ENCODE assay signal across 17 cellular contexts in the genomic region with DNA sequence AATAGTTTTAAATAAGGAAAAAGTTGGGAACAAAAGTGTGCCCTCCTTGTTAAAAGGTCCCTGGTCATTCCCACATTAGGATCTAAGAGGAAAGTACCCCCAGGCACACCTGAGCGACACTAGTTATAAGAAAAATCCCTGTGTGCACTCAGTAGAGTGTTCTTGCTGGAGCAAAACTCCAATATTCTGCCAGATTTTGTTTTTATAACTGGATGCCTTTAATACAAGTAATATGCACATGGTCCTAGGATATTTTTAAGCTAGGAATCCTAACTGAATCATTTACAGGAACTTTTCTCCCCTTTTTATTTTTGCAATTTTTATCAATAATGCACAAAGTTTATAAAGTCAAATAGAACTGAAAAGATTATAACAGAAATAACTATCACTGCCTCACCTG.
DNase-seq lines count a peak whose midpoint lies in the region; ATAC-seq and TF ChIP-seq lines count a peak whose summit lies in the region.
"Had no signal": no experiment of that assay in that cellular context is flagged by ENCODE, and none has a peak within 500 bp of the region (broad histone marks: within the 10 kb centered on the region; RNA-seq: fewer than 3 reads in every experiment).

No MANE protein-coding gene starts in this region.

- TF ChIP-seq CTCF in SK-N-SH (IDR thresholded peaks at IDR 0.05): no peak
- no peak for TF ChIP-seq CTCF in fibroblast of lung (conservative IDR thresholded peaks at IDR 0.05 in 1 of 2, IDR thresholded peaks at IDR 0.05 in 1 of 2; ENCODE audit: low read depth in 1 of 2, low read length in 2 of 2)
- TF ChIP-seq CTCF in uterus (IDR thresholded peaks at IDR 0.05): no peak

- H3K79me2 ChIP-seq in GM23248 (ENCODE audit: insufficient read depth): no peaks in the 10 kb centered on the region
- no peaks in the 10 kb centered on the region for H3K79me2 ChIP-seq in SK-N-SH (ENCODE audit: insufficient read depth)
- no peaks in the 10 kb centered on the region for H3K79me2 ChIP-seq in fibroblast of lung (ENCODE audit: control insufficient read depth, insufficient read depth, low read length)

- H3K9me2 ChIP-seq in GM23248 (ENCODE audit: insufficient read depth): no peaks in the 10 kb centered on the region
- H3K9me2 ChIP-seq in SK-N-SH: no peaks in the 10 kb centered on the region

- H3K27me3 Mint-ChIP-seq in activated naive CD8-positive, alpha-beta T cell treated with anti-CD3 and anti-CD28 coated beads for 36 hours: no peaks in the 10 kb centered on the region
- H3K27me3 Mint-ChIP-seq: CD4-positive, alpha-beta T cell; IgD-negative memory B cell had no signal

- H3K9ac ChIP-seq in GM23248 (no peak overlapping the region), SK-N-SH (no peak overlapping the region), fibroblast of lung (ENCODE audit: insufficient read depth, low read length) (no peak overlapping the region)

- no peaks in the 10 kb centered on the region for H4K20me1 ChIP-seq in GM23248 (ENCODE audit: insufficient read depth)
- no peaks in the 10 kb centered on the region for H4K20me1 ChIP-seq in SK-N-SH (ENCODE audit: insufficient read depth)
- no peaks in the 10 kb centered on the region for H4K20me1 ChIP-seq in fibroblast of lung (ENCODE audit: control insufficient read depth, extremely low read depth, insufficient read depth, low read length)

- no peak for ATAC-seq in GM19452 (IDR thresholded peaks at IDR 0.05; ENCODE audit: unreplicated experiment)

- H2AFZ ChIP-seq in GM23248: no peak overlapping the region
- no peak overlapping the region for H2AFZ ChIP-seq in SK-N-SH (ENCODE audit: low read depth)
- H2AFZ ChIP-seq in fibroblast of lung (ENCODE audit: low read length): no peak overlapping the region

- H3K36me3 ChIP-seq in GM23248 (ENCODE audit: low read depth): peaks cover 24% of the 10 kb centered on the region
- H3K36me3 ChIP-seq in SK-N-SH (replicated peaks in 1 of 2; ENCODE audit: control insufficient read depth in 1 of 2, insufficient read depth in 2 of 2, low read length in 1 of 2): peaks cover 25 to 37% of the 10 kb centered on the region in 2 experiments
- peaks cover 1% of the 10 kb centered on the region for H3K36me3 ChIP-seq in fibroblast of lung (ENCODE audit: control insufficient read depth, insufficient read depth, low read length)
- H3K36me3 ChIP-seq in uterus: no peaks in the 10 kb centered on the region
- H3K36me3 ChIP-seq: SJSA1 had no signal

- H3K4me3 ChIP-seq in GM23248 (no peak overlapping the region), SK-N-SH (ENCODE audit: low read depth in 2 of 2, low read length in 1 of 2) (no peak overlapping the region), fibroblast of lung (replicated peaks in 1 of 4; ENCODE audit: control extremely low read depth in 1 of 4, insufficient read depth in 1 of 4, low read depth in 3 of 4, low read length in 4 of 4) (no peak overlapping the region), uterus (no peak overlapping the region)
- H3K4me3 ChIP-seq: Peyer's patch, SJSA1 had no signal

- WGBS in GM23248 (ENCODE audit: low coverage in 1 of 2, low lambda C conversion rate in 2 of 2, missing lambda C conversion rate in 2 of 2), 2 experiments: 95 to 96% methylated on average over 1 of the region's 1 CpG
- WGBS in SK-N-SH (ENCODE audit: low lambda C conversion rate): 100% methylated on average over 1 of the region's 1 CpG

- H3K36me3 Mint-ChIP-seq in activated naive CD8-positive, alpha-beta T cell treated with anti-CD3 and anti-CD28 coated beads for 36 hours: peaks cover 19% of the 10 kb centered on the region

- no peak for TF ChIP-seq RAD21 in SK-N-SH (IDR thresholded peaks at IDR 0.05; ENCODE audit: low read length)

- no peak overlapping the region for H3K27ac Mint-ChIP-seq in activated naive CD8-positive, alpha-beta T cell treated with anti-CD3 and anti-CD28 coated beads for 36 hours
- H3K27ac Mint-ChIP-seq: CD4-positive, alpha-beta T cell; IgD-negative memory B cell had no signal

- no peaks in the 10 kb centered on the region for H3K9me3 ChIP-seq in GM23248 (ENCODE audit: low read depth)
- no peaks in the 10 kb centered on the region for H3K9me3 ChIP-seq in SK-N-SH
- H3K9me3 ChIP-seq in fibroblast of lung (ENCODE audit: control insufficient read depth, insufficient read depth, low read depth, low read length): no peaks in the 10 kb centered on the region
- H3K9me3 ChIP-seq in uterus: no peaks in the 10 kb centered on the region
- H3K9me3 ChIP-seq: BE2C, Peyer's patch, SJSA1 had no signal

- POLR2A ChIA-PET in SK-N-SH (lab: Yijun Ruan, JAX): no interaction called here

- no peaks in the 10 kb centered on the region for H3K4me1 Mint-ChIP-seq in activated naive CD8-positive, alpha-beta T cell treated with anti-CD3 and anti-CD28 coated beads for 36 hours

- CTCF ChIA-PET in SK-N-SH (lab: Yijun Ruan, JAX): no interaction called here

- no peak for TF ChIP-seq POLR2A in uterus (IDR thresholded peaks at IDR 0.05)

- H3K27me3 ChIP-seq in GM23248 (replicated peaks; ENCODE audit: insufficient read depth): no peaks in the 10 kb centered on the region
- H3K27me3 ChIP-seq in SK-N-SH (ENCODE audit: insufficient read depth): no peaks in the 10 kb centered on the region
- H3K27me3 ChIP-seq in fibroblast of lung (ENCODE audit: control insufficient read depth, insufficient read depth, low read length): no peaks in the 10 kb centered on the region
- H3K27me3 ChIP-seq in uterus: no peaks in the 10 kb centered on the region
- H3K27me3 ChIP-seq: BE2C, Peyer's patch, SJSA1 had no signal

- H3K27ac ChIP-seq in GM23248 (no peak overlapping the region), SK-N-SH (ENCODE audit: low read depth in 2 of 2, low read length in 1 of 2) (peak overlapping the region; percentile 39 to 48; a peak in 2 of 4 replicates), fibroblast of lung (ENCODE audit: insufficient read depth, low read length) (peak overlapping the region; percentile 45), uterus (no peak overlapping the region)
- H3K27ac ChIP-seq: Peyer's patch, SJSA1 had no signal

- H3K4me1 ChIP-seq in GM23248 (ENCODE audit: insufficient read depth) (peaks cover 9% of the 10 kb centered on the region; the same call in 1 of the 2 replicates), SK-N-SH (ENCODE audit: control insufficient read depth in 1 of 2, insufficient read depth in 2 of 2, low read depth in 1 of 2, low read length in 1 of 2) (peaks cover 0 to 6% of the 10 kb centered on the region in 2 experiments; a peak in 1 of 4 replicates), fibroblast of lung (ENCODE audit: control insufficient read depth, extremely low read depth, insufficient read depth, low read length) (no peaks in the 10 kb centered on the region), uterus (no peaks in the 10 kb centered on the region)
- H3K4me1 ChIP-seq: BE2C, Peyer's patch, SJSA1 had no signal

- no peaks in the 10 kb centered on the region for H3K9me3 Mint-ChIP-seq in activated naive CD8-positive, alpha-beta T cell treated with anti-CD3 and anti-CD28 coated beads for 36 hours
- H3K9me3 Mint-ChIP-seq: CD4-positive, alpha-beta T cell; IgD-negative memory B cell had no signal

- H3F3A ChIP-seq in GM23248 (ENCODE audit: insufficient read depth) (no peaks in the 10 kb centered on the region), SK-N-SH (replicated peaks; ENCODE audit: insufficient read depth) (no peaks in the 10 kb centered on the region)

- TF ChIP-seq EP300 in SK-N-SH (IDR thresholded peaks at IDR 0.05; ENCODE audit: borderline replicate concordance in 1 of 2, low read depth in 1 of 2, low read length in 1 of 2): no peak

- H3K4me2 ChIP-seq in GM23248 (ENCODE audit: unreplicated experiment) (no peak overlapping the region), SK-N-SH (peak overlapping the region; percentile 8), fibroblast of lung (ENCODE audit: extremely low read depth, insufficient read depth, low read length) (no peak overlapping the region)

- in situ Hi-C loops in GM23248 (cut with MboI): no loop called here

- H3K4me3 Mint-ChIP-seq in activated naive CD8-positive, alpha-beta T cell treated with anti-CD3 and anti-CD28 coated beads for 36 hours: no peak overlapping the region
- H3K4me3 Mint-ChIP-seq: CD4-positive, alpha-beta T cell; IgD-negative memory B cell had no signal

- intact Hi-C loops in uterus (cut with DNase I; ENCODE audit: low total_unique reads): no loop called here

- DNase-seq in GM23248 (peak; percentile 37), SK-N-SH (no peak), fibroblast of lung (ENCODE audit: low read depth in 2 of 2) (peak in 1 of 2 donors; percentile 3), renal cortical epithelial cell (ENCODE audit: low read depth) (peak; percentile 58), uterus (no peak), T-helper 1 cell (no peak)
- DNase-seq in activated naive CD8-positive, alpha-beta T cell treated with anti-CD3 and anti-CD28 coated beads for 36 hours: no peak
- DNase-seq: BE2C; CD4-positive, alpha-beta T cell; H7; Karpas-422; NCI-H1105; NCI-H2081; Peyer's patch had no signal

TF ChIP-seq in SK-N-SH, 30 proteins besides CTCF, POLR2A, EP300 and RAD21 (continues in another document):
- TF ChIP-seq TEAD4 (IDR thresholded peaks at IDR 0.05; ENCODE audit: borderline replicate concordance, insufficient read depth) (no peak), TAF1 (IDR thresholded peaks at IDR 0.05; ENCODE audit: borderline replicate concordance, low read depth, low read length) (no peak), GABPA (IDR thresholded peaks at IDR 0.05; ENCODE audit: low read depth) (no peak), TCF12 (IDR thresholded peaks at IDR 0.05) (no peak), NRF1 (IDR thresholded peaks at IDR 0.05; ENCODE audit: low read depth, low read length) (no peak), MXI1 (IDR thresholded peaks at IDR 0.05; ENCODE audit: low read depth, low read length) (no peak), POLR2AphosphoS5 (IDR thresholded peaks at IDR 0.05; ENCODE audit: low read depth, low read length) (no peak), RFX5 (IDR thresholded peaks at IDR 0.05; ENCODE audit: low read length) (no peak)
- TF ChIP-seq, protein P1, sequence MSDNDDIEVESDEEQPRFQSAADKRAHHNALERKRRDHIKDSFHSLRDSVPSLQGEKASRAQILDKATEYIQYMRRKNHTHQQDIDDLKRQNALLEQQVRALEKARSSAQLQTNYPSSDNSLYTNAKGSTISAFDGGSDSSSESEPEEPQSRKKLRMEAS (IDR thresholded peaks at IDR 0.05; ENCODE audit: low read depth): no peak

Comparison
In these comparisons a context has a peak if more than half of its experiments do, and no peak if none do; other contexts are left out.
1. DNase-seq: peak in GM23248 (single experiment) and renal cortical epithelial cell (single experiment); none in SK-N-SH (single experiment), activated naive CD8-positive, alpha-beta T cell treated with anti-CD3 and anti-CD28 coated beads for 36 hours (single experiment), uterus (0 of 2) and T-helper 1 cell (0 of 5).
2. H3K27ac ChIP-seq: peak in SK-N-SH (2 of 2) and fibroblast of lung (single experiment); none in GM23248 (single experiment) and uterus (0 of 2).